11 cellular contexts compared by ENCODE assay signal in genomic region chr2:121335294-121336290, GRCh38. TPM values are rescaled to one million over a fixed set of nuclear protein-coding genes. Genes with fewer than 3 reads are reported as not detected.
DNase-seq lines count a peak whose midpoint lies in the region; ATAC-seq and TF ChIP-seq lines count a peak whose summit lies in the region.
"Had no signal": no experiment of that assay in that cellular context is flagged by ENCODE, and none has a peak within 500 bp of the region (broad histone marks: within the 10 kb centered on the region; RNA-seq: fewer than 3 reads in every experiment).

No MANE protein-coding gene starts in this region.

- H3K9me3 Mint-ChIP-seq in activated naive CD8-positive, alpha-beta T cell treated with anti-CD3 and anti-CD28 coated beads for 36 hours, result no peaks in the 10 kb centered on the region
- H3K9me3 Mint-ChIP-seq in activated naive CD8-positive, alpha-beta T cell treated with anti-CD3 and anti-CD28 coated beads, Interleukin-2, amount 50 U/mL, for 24 hours, result no peaks in the 10 kb centered on the region

- H3K4me3 Mint-ChIP-seq in activated naive CD8-positive, alpha-beta T cell treated with anti-CD3 and anti-CD28 coated beads for 36 hours, result no peak overlapping the region
- no peak overlapping the region for H3K4me3 Mint-ChIP-seq in activated naive CD8-positive, alpha-beta T cell treated with anti-CD3 and anti-CD28 coated beads, Interleukin-2, amount 50 U/mL, for 24 hours

- WGBS in thyroid gland, 2 donors, result 68 to 84% methylated on average over 16 to 19 of the region's 22 CpGs

- ATAC-seq in activated naive CD8-positive, alpha-beta T cell treated with anti-CD3 and anti-CD28 coated beads, Interleukin-2, amount 50 U/mL, for 24 hours, result no peak
- ATAC-seq in esophagus mucosa (peak; percentile 10), GM19328 (IDR thresholded peaks at IDR 0.05; ENCODE audit: unreplicated experiment) (no peak)

- no peaks in the 10 kb centered on the region for H3K27me3 Mint-ChIP-seq in activated naive CD8-positive, alpha-beta T cell treated with anti-CD3 and anti-CD28 coated beads for 36 hours
- no peaks in the 10 kb centered on the region for H3K27me3 Mint-ChIP-seq in activated naive CD8-positive, alpha-beta T cell treated with anti-CD3 and anti-CD28 coated beads, Interleukin-2, amount 50 U/mL, for 24 hours

- H3K4me1 Mint-ChIP-seq in activated naive CD8-positive, alpha-beta T cell treated with anti-CD3 and anti-CD28 coated beads for 36 hours, result no peaks in the 10 kb centered on the region
- peaks cover 2% of the 10 kb centered on the region for H3K4me1 Mint-ChIP-seq in activated naive CD8-positive, alpha-beta T cell treated with anti-CD3 and anti-CD28 coated beads, Interleukin-2, amount 50 U/mL, for 24 hours

- H3K27me3 ChIP-seq in thyroid gland, result no peaks in the 10 kb centered on the region

- H3K36me3 Mint-ChIP-seq in activated naive CD8-positive, alpha-beta T cell treated with anti-CD3 and anti-CD28 coated beads for 36 hours, result peaks cover 4% of the 10 kb centered on the region
- peaks cover 11% of the 10 kb centered on the region for H3K36me3 Mint-ChIP-seq in activated naive CD8-positive, alpha-beta T cell treated with anti-CD3 and anti-CD28 coated beads, Interleukin-2, amount 50 U/mL, for 24 hours (ENCODE audit: low read depth)

- H3K36me3 ChIP-seq in thyroid gland, result peaks cover 8 to 9% of the 10 kb centered on the region in 2 donors

- TF ChIP-seq POLR2A in thyroid gland (IDR thresholded peaks at IDR 0.05), result no peak

- intact Hi-C loops in thyroid gland (cut with DNase I), result no loop called here

- no peak for DNase-seq in activated naive CD8-positive, alpha-beta T cell treated with anti-CD3 and anti-CD28 coated beads for 36 hours
- no peak for DNase-seq in activated naive CD8-positive, alpha-beta T cell treated with anti-CD3 and anti-CD28 coated beads, Interleukin-2, amount 50 U/mL, for 24 hours
- DNase-seq in NCI-H510A treated with DMSO at 0.1 percent for 48 hours (lab: John Stamatoyannopoulos, UW) (peak; percentile 77), thyroid gland (no peak), HUDEP-2 (lab: John Stamatoyannopoulos, UW; ENCODE audit: unreplicated experiment in 76 of 76) (no peak)
- DNase-seq in NK-92 treated with Interleukin-12 subunit alpha and Interleukin-12 subunit beta, amount 100 ng/mL, for 24 hours (lab: John Stamatoyannopoulos, UW), result no peak

- H3K4me1 ChIP-seq in thyroid gland, result peaks cover 20 to 30% of the 10 kb centered on the region in 2 donors

- H3K27ac ChIP-seq in thyroid gland, result peak overlapping the region in 2 of 3 donors; percentile 51 to 67
- H3K27ac ChIP-seq: C4-2B had no signal

- TF ChIP-seq CTCF in thyroid gland (IDR thresholded peaks at IDR 0.05), result no peak

- no peak overlapping the region for H3K4me3 ChIP-seq in thyroid gland (replicated peaks in 1 of 3)

- H3K27ac Mint-ChIP-seq in activated naive CD8-positive, alpha-beta T cell treated with anti-CD3 and anti-CD28 coated beads for 36 hours, result peak overlapping the region; percentile 20
- no peak overlapping the region for H3K27ac Mint-ChIP-seq in activated naive CD8-positive, alpha-beta T cell treated with anti-CD3 and anti-CD28 coated beads, Interleukin-2, amount 50 U/mL, for 24 hours

- no peaks in the 10 kb centered on the region for H3K9me3 ChIP-seq in thyroid gland

RNA-seq across cellular contexts. Expression of gene TFCP2L1, which starts 50.6 kb away (rescaled TPM):
- under 1 TPM; 0.04 to 0.06 TPM for total RNA-seq in activated naive CD8-positive, alpha-beta T cell treated with anti-CD3 and anti-CD28 coated beads for 36 hours
- total RNA-seq in esophagus mucosa (36.5 TPM), thyroid gland (100 to 1,000 TPM in 3 of 4 donors, 10 to 100 TPM in 1; 97.4 to 188 (median 146) TPM)
- total RNA-seq: glomerular endothelial cell; T-helper 1 cell treated with Interleukin-12 subunit alpha and Interleukin-12 subunit beta and Interleukin-4 antibody, amounts not matched to agents 30 ng/mL and 1 ng/mL, for 36 hours had no signal

Comparison
In these comparisons a context has a peak if more than half of its experiments do, and no peak if none do; other contexts are left out.
1. RNA of gene TFCP2L1, which starts 50.6 kb away (total RNA-seq): 97.4 to 188 TPM in thyroid gland and 36.5 TPM in esophagus mucosa (single experiment); 0.04 to 0.06 TPM in activated naive CD8-positive, alpha-beta T cell treated with anti-CD3 and anti-CD28 coated beads for 36 hours; every median in the first group is over 10 times any median in the second.